Comparison of ENCODE assay signal across 17 cellular contexts in the genomic region with DNA sequence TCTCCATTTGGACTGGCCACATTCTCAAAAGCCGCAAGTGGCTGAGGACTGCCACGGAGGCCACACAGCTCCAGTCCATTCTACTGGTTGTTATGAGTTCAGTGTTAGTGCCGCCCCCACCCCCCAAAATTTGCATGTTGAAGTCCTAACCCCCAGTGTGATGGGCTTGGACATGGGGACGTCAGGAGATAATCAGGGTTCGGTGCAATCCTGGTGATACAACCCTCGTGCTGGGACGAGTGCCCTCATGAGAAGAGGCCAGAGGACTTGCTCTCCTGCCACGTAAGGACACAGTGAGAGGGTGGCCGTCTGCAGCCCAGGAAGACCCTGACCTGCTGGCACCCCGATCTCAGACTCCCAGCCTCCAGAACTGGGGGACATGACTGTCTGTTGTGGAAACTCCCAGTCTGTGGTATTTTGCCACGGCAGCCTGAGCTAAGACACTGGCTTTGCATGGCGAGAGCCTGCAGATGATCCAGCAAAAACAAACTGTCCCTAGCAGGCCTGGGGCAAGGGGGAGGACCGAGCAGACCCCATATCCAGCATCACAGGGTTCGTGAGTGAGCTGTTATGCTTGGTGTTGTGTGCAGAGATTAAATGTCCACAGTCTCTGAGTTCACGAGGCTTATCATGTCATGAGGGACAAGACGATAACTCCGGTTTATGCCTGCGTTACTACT. TPM values are rescaled to one million over a fixed set of nuclear protein-coding genes. Genes with fewer than 3 reads are reported as not detected.
DNase-seq lines count a peak whose midpoint lies in the region; ATAC-seq and TF ChIP-seq lines count a peak whose summit lies in the region.
"Had no signal": no experiment of that assay in that cellular context is flagged by ENCODE, and none has a peak within 500 bp of the region (broad histone marks: within the 10 kb centered on the region; RNA-seq: fewer than 3 reads in every experiment).

No MANE protein-coding gene starts in this region.

- peak overlapping the region; percentile 26 for H3K4me3 Mint-ChIP-seq in stimulated activated effector memory CD8-positive, alpha-beta T cell treated with anti-CD3 and anti-CD28 coated beads, Interleukin-12 subunit alpha, Interleukin-12 subunit beta, amount 100 ng/mL, for 72 hours
- no peak overlapping the region for H3K4me3 Mint-ChIP-seq in CD8-positive, alpha-beta T cell
- H3K4me3 Mint-ChIP-seq: IgD-negative memory B cell had no signal

- no peaks in the 10 kb centered on the region for H3K9me2 ChIP-seq in SK-N-SH

- H3F3A ChIP-seq in SK-N-SH (replicated peaks; ENCODE audit: insufficient read depth), result no peaks in the 10 kb centered on the region

- peaks cover 9% of the 10 kb centered on the region for H3K27me3 Mint-ChIP-seq in CD8-positive, alpha-beta T cell (ENCODE audit: low read depth)

- H3K4me2 ChIP-seq in SK-N-SH (no peak overlapping the region), osteoblast (ENCODE audit: insufficient read depth, low read length) (peak overlapping the region; percentile 76)
- H3K4me2 ChIP-seq: BLaER1 had no signal

- peak; percentile 20 for TF ChIP-seq RAD21 in SK-N-SH (IDR thresholded peaks at IDR 0.05; ENCODE audit: low read length)

- H3K4me1 ChIP-seq in SK-N-SH (ENCODE audit: control insufficient read depth in 1 of 2, insufficient read depth in 2 of 2, low read depth in 1 of 2, low read length in 1 of 2) (peaks cover 5 to 58% of the 10 kb centered on the region in 2 experiments; a peak in 3 of 4 replicates), body of pancreas (peaks cover 66% of the 10 kb centered on the region), osteoblast (ENCODE audit: insufficient read depth, low read length) (peaks cover 31% of the 10 kb centered on the region), psoas muscle (peaks cover 21% of the 10 kb centered on the region)
- H3K4me1 ChIP-seq in CD8-positive, alpha-beta T cell (ENCODE audit: insufficient read depth, low read length), result no peaks in the 10 kb centered on the region

- no peak for TF ChIP-seq CTCF in SK-N-SH (IDR thresholded peaks at IDR 0.05)
- no peak for TF ChIP-seq CTCF in body of pancreas (IDR thresholded peaks at IDR 0.05)
- TF ChIP-seq CTCF in osteoblast (IDR thresholded peaks at IDR 0.05; ENCODE audit: extremely low read depth, low read depth, low read length), result no peak
- no peak for TF ChIP-seq CTCF in CD8-positive, alpha-beta T cell (IDR thresholded peaks at IDR 0.05)
- TF ChIP-seq CTCF in psoas muscle (IDR thresholded peaks at IDR 0.05), result no peak

- 71% methylated on average over 17 of the region's 18 CpGs for WGBS in SK-N-SH (ENCODE audit: low lambda C conversion rate)
- 55 to 72% methylated on average over 11 to 18 of the region's 18 CpGs for WGBS in body of pancreas, 2 donors
- 90 to 91% (median 91%) methylated on average over 18 of the region's 18 CpGs for whole genome bisulfite sequencing in psoas muscle, 3 donors

- no peak overlapping the region for H2AFZ ChIP-seq in SK-N-SH (ENCODE audit: low read depth)
- no peak overlapping the region for H2AFZ ChIP-seq in osteoblast (ENCODE audit: low read length)
- H2AFZ ChIP-seq: GM23248 had no signal

- peak overlapping the region; percentile 20 for H3K27ac Mint-ChIP-seq in stimulated activated effector memory CD8-positive, alpha-beta T cell treated with anti-CD3 and anti-CD28 coated beads, Interleukin-12 subunit alpha, Interleukin-12 subunit beta, amount 100 ng/mL, for 72 hours
- H3K27ac Mint-ChIP-seq in CD8-positive, alpha-beta T cell, result no peak overlapping the region
- H3K27ac Mint-ChIP-seq: IgD-negative memory B cell had no signal

- H3K27ac ChIP-seq in SK-N-SH (ENCODE audit: low read depth in 2 of 2, low read length in 1 of 2) (peak overlapping the region in 1 of 2 experiments; percentile 99; a peak in 3 of 4 replicates), body of pancreas (peak overlapping the region in 3 of 4 donors; percentile 87 to 93 (median 88)), osteoblast (ENCODE audit: low read depth, low read length) (peak overlapping the region; percentile 98), psoas muscle (no peak overlapping the region)
- H3K27ac ChIP-seq in CD8-positive, alpha-beta T cell (ENCODE audit: low read depth, low read length), result no peak overlapping the region
- H3K27ac ChIP-seq: BLaER1 had no signal

- TF ChIP-seq POLR2A in body of pancreas (IDR thresholded peaks at IDR 0.05), result no peak

- no peak for TF ChIP-seq EP300 in SK-N-SH (IDR thresholded peaks at IDR 0.05; ENCODE audit: borderline replicate concordance in 1 of 2, low read depth in 1 of 2, low read length in 1 of 2)

- no peak overlapping the region; a peak in 1 of 4 replicates for H3K4me3 ChIP-seq in SK-N-SH (ENCODE audit: low read depth in 2 of 2, low read length in 1 of 2)
- no peak overlapping the region for H3K4me3 ChIP-seq in body of pancreas
- no peak overlapping the region for H3K4me3 ChIP-seq in osteoblast (ENCODE audit: insufficient read depth, low read length)
- H3K4me3 ChIP-seq in CD8-positive, alpha-beta T cell (ENCODE audit: low read depth, low read length), result no peak overlapping the region
- no peak overlapping the region for H3K4me3 ChIP-seq in psoas muscle
- H3K4me3 ChIP-seq: BLaER1, GM12878, GM23248 had no signal

- no peak for ATAC-seq in body of pancreas
- no peak for ATAC-seq in stimulated activated effector memory CD8-positive, alpha-beta T cell treated with anti-CD3 and anti-CD28 coated beads, Interleukin-12 subunit alpha, Interleukin-12 subunit beta, amount 100 ng/mL, for 72 hours
- ATAC-seq in CD8-positive, alpha-beta T cell, result no peak
- ATAC-seq in psoas muscle, result no peak
- ATAC-seq: HCT116 had no signal

- H3K36me3 ChIP-seq in SK-N-SH (replicated peaks in 1 of 2; ENCODE audit: control insufficient read depth in 1 of 2, insufficient read depth in 2 of 2, low read length in 1 of 2) (no peaks in the 10 kb centered on the region), body of pancreas (replicated peaks in 1 of 2; ENCODE audit: insufficient read depth in 1 of 2, low read depth in 2 of 2) (no peaks in the 10 kb centered on the region), osteoblast (ENCODE audit: insufficient read depth, low read length) (no peaks in the 10 kb centered on the region), psoas muscle (ENCODE audit: insufficient read depth in 1 of 2, low read depth in 1 of 2) (no peaks in the 10 kb centered on the region)
- no peaks in the 10 kb centered on the region for H3K36me3 ChIP-seq in CD8-positive, alpha-beta T cell (ENCODE audit: insufficient read depth, low read length)
- H3K36me3 ChIP-seq: BLaER1 had no signal

- no peaks in the 10 kb centered on the region for H4K20me1 ChIP-seq in SK-N-SH (ENCODE audit: insufficient read depth)
- H4K20me1 ChIP-seq in osteoblast (ENCODE audit: insufficient read depth, low read length), result no peaks in the 10 kb centered on the region
- H4K20me1 ChIP-seq: BLaER1 had no signal

- H3K79me2 ChIP-seq in SK-N-SH (ENCODE audit: insufficient read depth), result no peaks in the 10 kb centered on the region
- H3K79me2 ChIP-seq in osteoblast (ENCODE audit: insufficient read depth, low read length), result no peaks in the 10 kb centered on the region

- no peak overlapping the region for H3K9ac ChIP-seq in SK-N-SH
- H3K9ac ChIP-seq: BLaER1, GM23248 had no signal

- H3K36me3 Mint-ChIP-seq in stimulated activated effector memory CD8-positive, alpha-beta T cell treated with anti-CD3 and anti-CD28 coated beads, Interleukin-12 subunit alpha, Interleukin-12 subunit beta, amount 100 ng/mL, for 72 hours, result no peaks in the 10 kb centered on the region
- no peaks in the 10 kb centered on the region for H3K36me3 Mint-ChIP-seq in CD8-positive, alpha-beta T cell
- H3K36me3 Mint-ChIP-seq: IgD-negative memory B cell had no signal

- H3K9me3 ChIP-seq in SK-N-SH (no peaks in the 10 kb centered on the region), body of pancreas (no peaks in the 10 kb centered on the region), osteoblast (ENCODE audit: low read depth, low read length) (no peaks in the 10 kb centered on the region), psoas muscle (no peaks in the 10 kb centered on the region)
- H3K9me3 ChIP-seq in CD8-positive, alpha-beta T cell (ENCODE audit: low read length), result no peaks in the 10 kb centered on the region
- H3K9me3 ChIP-seq: BLaER1 had no signal

- no peaks in the 10 kb centered on the region for H3K27me3 ChIP-seq in SK-N-SH (ENCODE audit: insufficient read depth)
- H3K27me3 ChIP-seq in body of pancreas, result no peaks in the 10 kb centered on the region
- no peaks in the 10 kb centered on the region for H3K27me3 ChIP-seq in osteoblast (ENCODE audit: insufficient read depth, low read length)
- H3K27me3 ChIP-seq in CD8-positive, alpha-beta T cell (ENCODE audit: insufficient read depth, low read length), result no peaks in the 10 kb centered on the region
- no peaks in the 10 kb centered on the region for H3K27me3 ChIP-seq in psoas muscle (ENCODE audit: insufficient read depth in 3 of 3, low read length in 2 of 3)
- H3K27me3 ChIP-seq: BLaER1 had no signal

- intact Hi-C loops in body of pancreas (cut with DNase I) (no loop called here), psoas muscle (cut with DNase I) (loop anchor here in 1 of 2 donors (2.0 to 5.0 kb wide), 4 partner anchors 25 to 64 kb away; a partner anchor contains a TSS)
- intact Hi-C loops in CD8-positive, alpha-beta T cell (cut with DNase I, micrococcal nuclease), result no loop called here

- H3K4me1 Mint-ChIP-seq in stimulated activated effector memory CD8-positive, alpha-beta T cell treated with anti-CD3 and anti-CD28 coated beads, Interleukin-12 subunit alpha, Interleukin-12 subunit beta, amount 100 ng/mL, for 72 hours, result peaks cover 14% of the 10 kb centered on the region
- H3K4me1 Mint-ChIP-seq in CD8-positive, alpha-beta T cell (ENCODE audit: low read depth), result no peaks in the 10 kb centered on the region

- CTCF ChIA-PET in SK-N-SH (lab: Yijun Ruan, JAX), result interaction anchor here (0.8 to 2.3 kb wide), 4 partner anchors 20 to 89 kb away, joined by 3 to 14 read pairs (median 4); no protein-coding TSS in a partner anchor
- CTCF ChIA-PET in CD8-positive, alpha-beta T cell (lab: Charles Lee), result no interaction called here

- no peaks in the 10 kb centered on the region for H3K9me3 Mint-ChIP-seq in stimulated activated effector memory CD8-positive, alpha-beta T cell treated with anti-CD3 and anti-CD28 coated beads, Interleukin-12 subunit alpha, Interleukin-12 subunit beta, amount 100 ng/mL, for 72 hours
- no peaks in the 10 kb centered on the region for H3K9me3 Mint-ChIP-seq in CD8-positive, alpha-beta T cell

- POLR2A ChIA-PET in SK-N-SH (lab: Yijun Ruan, JAX), result no interaction called here
- POLR2A ChIA-PET in CD8-positive, alpha-beta T cell (lab: Charles Lee), result no interaction called here

- DNase-seq in SK-N-SH (peak; percentile 86), body of pancreas (no peak), osteoblast (ENCODE audit: insufficient read length, low spot score, missing footprints) (peak; percentile 57), psoas muscle (no peak)
- DNase-seq in stimulated activated effector memory CD8-positive, alpha-beta T cell treated with anti-CD3 and anti-CD28 coated beads, Interleukin-12 subunit alpha, Interleukin-12 subunit beta, amount 100 ng/mL, for 72 hours (ENCODE audit: low spot score in 2 of 2), result no peak
- no peak for DNase-seq in CD8-positive, alpha-beta T cell
- no peak for DNase-seq in activated CD8-positive, alpha-beta memory T cell treated with anti-CD3 and anti-CD28 coated beads for 24 hours
- DNase-seq: 8988T, AML-193, Calu3, DMS 273 treated with DMSO at 0.1 percent for 48 hours, DMS79 had no signal

RNA-seq across cellular contexts. Expression of a gene that starts 41.5 kb away (rescaled TPM):
- 6.4 and 6.6 TPM in 2 replicates for polyA plus RNA-seq in SK-N-SH (2012; rRNA removed)
- polyA plus RNA-seq in SK-N-SH (2012; cell fraction: cytosol; rRNA removed), result 7.3 and 7.9 TPM in 2 replicates
- polyA plus RNA-seq in SK-N-SH (2012; cell fraction: nucleus; rRNA removed), result 5.3 and 6.0 TPM in 2 replicates
- total RNA-seq in body of pancreas, result 10 to 100 TPM; 47.0 to 79.8 TPM
- 835 and 847 TPM in 2 replicates for total RNA-seq in osteoblast
- 10 to 100 TPM; 93.5 to 99.9 TPM for total RNA-seq in CD8-positive, alpha-beta T cell
- 10 to 100 TPM in 1 of 4 donors, 1 to 10 TPM in 3; 4.0 to 11.1 (median 6.6) TPM for total RNA-seq in psoas muscle
- polyA plus RNA-seq in psoas muscle, result 10 to 100 TPM in 1 of 3 donors, 1 to 10 TPM in 2; 5.3 to 20.0 (median 9.5) TPM

Comparison
In these comparisons a context has a peak if more than half of its experiments do, and no peak if none do; other contexts are left out.
1. DNase-seq: peak in SK-N-SH (single experiment) and osteoblast (single experiment); none in body of pancreas (0 of 4), stimulated activated effector memory CD8-positive, alpha-beta T cell treated with anti-CD3 and anti-CD28 coated beads, Interleukin-12 subunit alpha, Interleukin-12 subunit beta, amount 100 ng/mL, for 72 hours (0 of 2), CD8-positive, alpha-beta T cell (0 of 7), psoas muscle (0 of 2) and activated CD8-positive, alpha-beta memory T cell treated with anti-CD3 and anti-CD28 coated beads for 24 hours (single experiment).
2. H3K27ac ChIP-seq: peak in body of pancreas (3 of 4) and osteoblast (single experiment); none in CD8-positive, alpha-beta T cell (single experiment) and psoas muscle (single experiment).